18 cellular contexts compared by ENCODE assay signal in the genomic region with DNA sequence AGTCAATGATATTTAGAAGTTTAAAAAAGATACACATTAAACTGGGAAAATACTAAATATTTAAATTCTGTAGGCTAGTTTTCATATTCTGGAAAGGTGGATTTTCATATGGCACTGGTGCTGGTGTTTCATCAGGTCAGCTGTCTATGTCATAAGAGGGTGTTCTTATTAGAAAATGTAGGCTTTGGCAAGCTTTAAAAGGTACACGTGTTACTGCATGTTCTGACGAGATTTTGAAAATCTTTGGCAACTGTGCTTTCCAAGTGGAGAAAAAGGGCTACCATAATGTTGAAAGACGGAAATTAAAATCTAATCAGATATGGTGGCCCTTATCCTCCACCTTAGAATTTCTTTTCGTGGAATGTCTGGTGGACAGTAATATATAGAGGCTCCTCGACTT. TPM values are rescaled to one million over a fixed set of nuclear protein-coding genes. Genes with fewer than 3 reads are reported as not detected.
"Had no signal": no experiment of that assay in that cellular context is flagged by ENCODE, and none has a peak within 500 bp of the region (broad histone marks: within the 10 kb centered on the region; RNA-seq: fewer than 3 reads in every experiment).

No MANE protein-coding gene starts in this region.

- H3K27ac ChIP-seq: heart left ventricle, neural progenitor cell, ovary, transverse colon had no signal

- H3K27ac Mint-ChIP-seq: activated CD4-positive, alpha-beta T cell treated with anti-CD3 and anti-CD28 coated beads, Interleukin-2, amount 10 ng/mL, durations not matched to agents 24 days and 14 days; activated naive CD8-positive, alpha-beta T cell treated with anti-CD3 and anti-CD28 coated beads, Interleukin-2, amount 50 U/mL, for 24 hours; neural progenitor cell; stimulated activated naive CD8-positive, alpha-beta T cell treated with anti-CD3 and anti-CD28 coated beads, Interleukin-15, amount 100 ng/mL, for 72 hours; T-helper 1 cell treated with Interleukin-12 subunit alpha and Interleukin-12 subunit beta and Interleukin-4 antibody, amounts not matched to agents 30 μg/mL and 1 μg/mL, for 36 hours; WTC11 had no signal

- H3K4me1 ChIP-seq: heart left ventricle, neural progenitor cell had no signal

- H3K4me3 Mint-ChIP-seq: activated CD4-positive, alpha-beta T cell treated with anti-CD3 and anti-CD28 coated beads, Interleukin-2, amount 10 ng/mL, durations not matched to agents 24 days and 14 days; activated naive CD8-positive, alpha-beta T cell treated with anti-CD3 and anti-CD28 coated beads, Interleukin-2, amount 50 U/mL, for 24 hours; neural progenitor cell; stimulated activated naive CD8-positive, alpha-beta T cell treated with anti-CD3 and anti-CD28 coated beads, Interleukin-15, amount 100 ng/mL, for 72 hours; T-helper 1 cell treated with Interleukin-12 subunit alpha and Interleukin-12 subunit beta and Interleukin-4 antibody, amounts not matched to agents 30 μg/mL and 1 μg/mL, for 36 hours; WTC11 had no signal

- H3K9ac ChIP-seq: neural progenitor cell had no signal

- H3K9me3 Mint-ChIP-seq: activated CD4-positive, alpha-beta T cell treated with anti-CD3 and anti-CD28 coated beads, Interleukin-2, amount 10 ng/mL, durations not matched to agents 24 days and 14 days; neural progenitor cell; T-helper 1 cell treated with Interleukin-12 subunit alpha and Interleukin-12 subunit beta and Interleukin-4 antibody, amounts not matched to agents 30 μg/mL and 1 μg/mL, for 36 hours had no signal

- H3K36me3 ChIP-seq: heart left ventricle, neural progenitor cell, ovary, transverse colon had no signal

- DNase-seq: activated CD4-positive, alpha-beta T cell treated with anti-CD3 and anti-CD28 coated beads, Interleukin-2, amount 10 ng/mL, durations not matched to agents 24 days and 14 days; activated naive CD4-positive, alpha-beta T cell treated with Interleukin-2 at 50 U/mL for 16 hours; activated naive CD8-positive, alpha-beta T cell treated with anti-CD3 and anti-CD28 coated beads, Interleukin-2, amount 50 U/mL, for 24 hours; central memory CD4-positive, alpha-beta T cell; cortex of kidney; effector memory CD4-positive, alpha-beta T cell; erythroblast; heart left ventricle; kidney; left ventricle myocardium superior; ovary; stimulated activated CD4-positive, alpha-beta T cell treated with anti-CD3 and anti-CD28 coated beads, Interleukin-4, amount 100 ng/mL, for 4 hours; stimulated activated naive CD8-positive, alpha-beta T cell treated with anti-CD3 and anti-CD28 coated beads, Interleukin-15, amount 100 ng/mL, for 72 hours; transverse colon had no signal

- H3K36me3 Mint-ChIP-seq: neural progenitor cell had no signal

- H3K27me3 ChIP-seq: heart left ventricle, neural progenitor cell, ovary, transverse colon had no signal

- H3K4me1 Mint-ChIP-seq: activated CD4-positive, alpha-beta T cell treated with anti-CD3 and anti-CD28 coated beads, Interleukin-2, amount 10 ng/mL, durations not matched to agents 24 days and 14 days; activated naive CD8-positive, alpha-beta T cell treated with anti-CD3 and anti-CD28 coated beads, Interleukin-2, amount 50 U/mL, for 24 hours; neural progenitor cell; stimulated activated naive CD8-positive, alpha-beta T cell treated with anti-CD3 and anti-CD28 coated beads, Interleukin-15, amount 100 ng/mL, for 72 hours; WTC11 had no signal

- ATAC-seq: activated naive CD8-positive, alpha-beta T cell treated with anti-CD3 and anti-CD28 coated beads, Interleukin-2, amount 50 U/mL, for 24 hours; heart left ventricle; left ventricle myocardium superior; SK-N-SH treated with all-trans-retinoic acid at 6 μM for 48 hours; stimulated activated naive CD8-positive, alpha-beta T cell treated with anti-CD3 and anti-CD28 coated beads, Interleukin-15, amount 100 ng/mL, for 72 hours; WTC11 had no signal

- H3K4me3 ChIP-seq: heart left ventricle, neural progenitor cell, ovary, transverse colon had no signal

RNA-seq across cellular contexts. Expression of a gene that starts 30.0 kb away (rescaled TPM):
- total RNA-seq: activated CD4-positive, alpha-beta T cell treated with anti-CD3 and anti-CD28 coated beads, Interleukin-2, amount 10 ng/mL, durations not matched to agents 24 days and 14 days had no signal
